Comparison of ENCODE assay signal across 22 cellular contexts in the genomic region with DNA sequence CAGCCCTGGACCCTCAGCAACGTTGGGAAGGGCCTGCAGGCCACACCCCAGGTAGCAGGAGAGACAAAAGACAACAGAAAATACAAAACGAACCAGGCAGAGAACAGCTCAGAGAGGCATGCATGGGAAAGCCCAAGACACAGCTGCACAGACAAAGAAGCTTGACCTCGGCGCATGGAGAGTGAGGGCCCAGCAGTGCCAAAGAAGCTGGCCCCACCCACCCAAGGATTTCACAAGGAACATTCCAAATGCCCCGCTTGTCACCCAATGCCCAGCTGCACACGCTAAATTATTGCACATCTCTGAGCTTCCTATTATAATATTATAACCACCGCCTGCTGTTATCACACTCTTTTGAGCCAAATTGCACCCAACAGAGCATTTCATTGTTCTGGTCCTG.
DNase-seq lines count a peak whose midpoint lies in the region; ATAC-seq and TF ChIP-seq lines count a peak whose summit lies in the region.
"Had no signal": no experiment of that assay in that cellular context is flagged by ENCODE, and none has a peak within 500 bp of the region (broad histone marks: within the 10 kb centered on the region; RNA-seq: fewer than 3 reads in every experiment).

No MANE protein-coding gene starts in this region.

- DNase-seq in CD14-positive monocyte (ENCODE audit: low spot score) (no peak), LHCN-M2 (ENCODE audit: low read depth) (peak; percentile 44), left colon (no peak), NCI-H748 (lab: John Stamatoyannopoulos, UW; ENCODE audit: unreplicated experiment) (no peak), islet precursor cell (no peak), chondrocyte (ENCODE audit: low spot score) (no peak)
- DNase-seq: Caco-2; CD4-positive, alpha-beta memory T cell; DMS 273 treated with DMSO at 0.1 percent for 48 hours; DND-41; HCEC 1CT; NCI-H187; NCI-H2107; NCI-H446 treated with DMSO at 0.1 percent for 48 hours; NCI-H69; SIG-M5; SK-N-SH had no signal

- no peaks in the 10 kb centered on the region for H3K36me3 Mint-ChIP-seq in CD14-positive monocyte
- no peaks in the 10 kb centered on the region for H3K36me3 Mint-ChIP-seq in chondrocyte (ENCODE audit: low read depth)
- H3K36me3 Mint-ChIP-seq: CD4-positive, alpha-beta memory T cell had no signal

- peak overlapping the region; percentile 78 for H3K27ac ChIP-seq in neutrophil
- H3K27ac ChIP-seq: RWPE1 had no signal

- intact Hi-C loops in CD14-positive monocyte (cut with micrococcal nuclease): no loop called here
- intact Hi-C loops in left colon (cut with DNase I, micrococcal nuclease): no loop called here

- TF ChIP-seq CTCF in CD14-positive monocyte (IDR thresholded peaks at IDR 0.05): no peak
- TF ChIP-seq CTCF in neutrophil (IDR thresholded peaks at IDR 0.05): no peak
- TF ChIP-seq CTCF in chondrocyte (IDR thresholded peaks at IDR 0.05): no peak

- no peaks in the 10 kb centered on the region for H3K36me3 ChIP-seq in neutrophil

- H3K27me3 Mint-ChIP-seq in CD14-positive monocyte (ENCODE audit: low read depth in 3 of 3) (peaks cover 0 to 23% (median 2%) of the 10 kb centered on the region in 3 donors), chondrocyte (ENCODE audit: low read depth) (no peaks in the 10 kb centered on the region)
- H3K27me3 Mint-ChIP-seq: CD4-positive, alpha-beta memory T cell had no signal

- H3K4me1 ChIP-seq in neutrophil (ENCODE audit: control insufficient read depth in 1 of 2, insufficient read depth in 1 of 2, low read depth in 1 of 2, low read length in 1 of 2): peaks cover 31 to 34% of the 10 kb centered on the region in 2 experiments

- H3K4me1 Mint-ChIP-seq in CD14-positive monocyte (peaks cover 43% of the 10 kb centered on the region), chondrocyte (ENCODE audit: low read depth) (peaks cover 5% of the 10 kb centered on the region)

- H3K9me3 Mint-ChIP-seq in CD14-positive monocyte (peaks cover 0 to 11% (median 0%) of the 10 kb centered on the region in 7 donors), chondrocyte (ENCODE audit: low read depth) (peaks cover 10% of the 10 kb centered on the region)
- H3K9me3 Mint-ChIP-seq: CD4-positive, alpha-beta memory T cell; GM23338 had no signal

- H3K27me3 ChIP-seq in neutrophil: no peaks in the 10 kb centered on the region

- H3K4me3 Mint-ChIP-seq in CD14-positive monocyte (peak overlapping the region in 1 of 2 donors; percentile 21), chondrocyte (ENCODE audit: unreplicated experiment) (no peak overlapping the region)
- H3K4me3 Mint-ChIP-seq: CD4-positive, alpha-beta memory T cell; GM23338 had no signal

- H3K9me3 ChIP-seq in neutrophil: no peaks in the 10 kb centered on the region
- H3K9me3 ChIP-seq: Caco-2, SK-N-SH had no signal

- no peak overlapping the region for H3K4me3 ChIP-seq in neutrophil (ENCODE audit: low read depth in 1 of 2, low read length in 1 of 2)
- H3K4me3 ChIP-seq: GM23338, K562 had no signal

- ATAC-seq in left colon: peak; percentile 34
- ATAC-seq: GM23338, HepG2, K562 had no signal

- peak overlapping the region; percentile 86 to 97 (median 95) for H3K27ac Mint-ChIP-seq in CD14-positive monocyte
- no peak overlapping the region for H3K27ac Mint-ChIP-seq in chondrocyte (ENCODE audit: unreplicated experiment)
- H3K27ac Mint-ChIP-seq: GM23338 had no signal
